Comparison of ENCODE assay signal across 10 cellular contexts in the genomic region with DNA sequence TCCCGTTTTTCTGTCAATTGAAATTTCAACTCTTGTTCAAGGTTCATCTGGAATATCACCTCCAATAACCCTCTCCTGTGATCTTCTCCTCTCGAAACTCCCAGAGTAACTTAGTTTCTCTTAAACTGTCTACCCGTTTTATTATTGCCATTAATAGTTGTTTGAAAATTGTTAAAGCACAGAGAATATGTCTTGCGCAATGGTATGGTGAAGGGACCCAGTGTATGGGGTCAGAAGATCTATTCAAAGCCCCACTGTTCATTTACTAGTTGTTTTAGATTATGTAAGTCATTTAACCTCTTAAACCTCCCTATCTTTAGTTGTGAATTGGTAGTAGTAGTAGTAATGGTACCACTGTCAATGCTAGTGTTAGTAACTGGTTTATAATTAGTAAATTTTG.
"Had no signal": no experiment of that assay in that cellular context is flagged by ENCODE, and none has a peak within 500 bp of the region (broad histone marks: within the 10 kb centered on the region; RNA-seq: fewer than 3 reads in every experiment).

No MANE protein-coding gene starts in this region.

- ATAC-seq: HCT116 had no signal

- H3K27me3 Mint-ChIP-seq: IgD-negative memory B cell had no signal

- H3K9me3 Mint-ChIP-seq: HFFc6, IgD-negative memory B cell had no signal

- H3K27ac ChIP-seq: GM23248, HL-60, KMS-11 had no signal

- H3K4me3 ChIP-seq: GM23248, HAP-1 had no signal

- H3K9me3 ChIP-seq: HAP-1 had no signal

- H3K9ac ChIP-seq: GM23248, KMS-11 had no signal

- H3K27ac Mint-ChIP-seq: HFFc6, IgD-negative memory B cell had no signal

- DNase-seq: GM23248, H7, HFFc6, Karpas-422, KBM-7 had no signal

- H2AFZ ChIP-seq: GM23248 had no signal

- H3K4me2 ChIP-seq: KMS-11 had no signal

- H3K36me3 ChIP-seq: HAP-1 had no signal

- H3K4me3 Mint-ChIP-seq: HFFc6 had no signal
